Comparison of ENCODE assay signal across 2 cellular contexts in the genomic region with DNA sequence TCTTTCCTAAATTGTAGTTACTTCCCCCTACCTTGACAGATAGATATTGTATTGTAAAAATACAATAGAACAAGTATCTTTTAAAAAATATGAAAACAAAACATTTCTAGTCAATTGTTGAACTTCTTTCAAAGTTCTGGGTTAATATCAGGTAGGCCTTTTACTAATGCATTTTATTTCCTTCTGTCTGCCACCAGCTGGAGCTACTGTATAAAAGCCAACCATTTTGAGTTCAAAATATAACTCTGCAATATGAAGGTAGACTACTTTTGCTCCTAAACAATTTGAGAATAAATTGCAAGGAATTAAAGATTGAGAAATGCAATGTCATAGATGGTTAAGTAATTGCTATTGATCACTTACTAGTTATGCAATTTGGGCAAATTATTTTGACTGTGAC.
A peak's percentile ranks its signal among the peaks of the same experiment; 100 is the strongest.
TF ChIP-seq lines count a peak whose summit lies in the region.

No MANE protein-coding gene starts in this region.

TF ChIP-seq in A549, 52 proteins besides CTCF, POLR2A, EP300 and RAD21:
- TF ChIP-seq TFCP2L1 (CRISPR knock-in tag; IDR thresholded peaks at IDR 0.05) (no peak), RARB (CRISPR knock-in tag; IDR thresholded peaks at IDR 0.05) (no peak), CHD2 (IDR thresholded peaks at IDR 0.05; ENCODE audit: low read length, partially characterized antibody) (no peak), CBX8 (IDR thresholded peaks at IDR 0.05) (no peak), ZFP36 (IDR thresholded peaks at IDR 0.05; ENCODE audit: borderline replicate concordance, partially characterized antibody) (no peak), SMC3 (IDR thresholded peaks at IDR 0.05) (0 out of 3 replicates have a peak, but pooled peaks have one; percentile 16)
- TF ChIP-seq, protein P1, sequence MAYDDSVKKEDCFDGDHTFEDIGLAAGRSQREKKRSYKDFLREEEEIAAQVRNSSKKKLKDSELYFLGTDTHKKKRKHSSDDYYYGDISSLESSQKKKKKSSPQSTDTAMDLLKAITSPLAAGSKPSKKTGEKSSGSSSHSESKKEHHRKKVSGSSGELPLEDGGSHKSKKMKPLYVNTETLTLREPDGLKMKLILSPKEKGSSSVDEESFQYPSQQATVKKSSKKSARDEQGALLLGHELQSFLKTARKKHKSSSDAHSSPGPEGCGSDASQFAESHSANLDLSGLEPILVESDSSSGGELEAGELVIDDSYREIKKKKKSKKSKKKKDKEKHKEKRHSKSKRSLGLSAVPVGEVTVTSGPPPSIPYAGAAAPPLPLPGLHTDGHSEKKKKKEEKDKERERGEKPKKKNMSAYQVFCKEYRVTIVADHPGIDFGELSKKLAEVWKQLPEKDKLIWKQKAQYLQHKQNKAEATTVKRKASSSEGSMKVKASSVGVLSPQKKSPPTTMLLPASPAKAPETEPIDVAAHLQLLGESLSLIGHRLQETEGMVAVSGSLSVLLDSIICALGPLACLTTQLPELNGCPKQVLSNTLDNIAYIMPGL (CRISPR knock-in tag; IDR thresholded peaks at IDR 0.05; ENCODE audit: borderline replicate concordance): no peak
- TF ChIP-seq, protein P2, sequence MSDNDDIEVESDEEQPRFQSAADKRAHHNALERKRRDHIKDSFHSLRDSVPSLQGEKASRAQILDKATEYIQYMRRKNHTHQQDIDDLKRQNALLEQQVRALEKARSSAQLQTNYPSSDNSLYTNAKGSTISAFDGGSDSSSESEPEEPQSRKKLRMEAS (IDR thresholded peaks at IDR 0.05): no peak

TF ChIP-seq in HCT116, 20 proteins besides CTCF, POLR2A, EP300 and RAD21:
- TF ChIP-seq JUND (IDR thresholded peaks at IDR 0.05) (no peak), POLR2AphosphoS5 (IDR thresholded peaks at IDR 0.05; ENCODE audit: low read depth, low read length) (no peak), CEBPB (IDR thresholded peaks at IDR 0.05; ENCODE audit: low read depth) (no peak), ELF1 (IDR thresholded peaks at IDR 0.05; ENCODE audit: borderline replicate concordance, low read depth) (no peak), SIN3A (IDR thresholded peaks at IDR 0.05; ENCODE audit: low read depth) (no peak), TCF7L2 (IDR thresholded peaks at IDR 0.05; ENCODE audit: borderline replicate concordance, extremely low read depth, insufficient read depth, insufficient read length) (no peak), FOSL1 (IDR thresholded peaks at IDR 0.05; ENCODE audit: low read depth) (no peak), EGR1 (IDR thresholded peaks at IDR 0.05; ENCODE audit: low read depth) (no peak), YY1 (IDR thresholded peaks at IDR 0.05; ENCODE audit: extremely low read depth, insufficient replicate concordance, low read depth, low read length) (no peak), SRF (IDR thresholded peaks at IDR 0.05; ENCODE audit: low read depth) (no peak), EZH2 (IDR thresholded peaks at IDR 0.05) (no peak), ZNF274 (IDR thresholded peaks at IDR 0.05; ENCODE audit: low read depth, low read length) (no peak), CBX3 (IDR thresholded peaks at IDR 0.05; ENCODE audit: low read depth) (no peak), EZH2phosphoT487 (IDR thresholded peaks at IDR 0.05; ENCODE audit: borderline replicate concordance) (no peak), ZFX (IDR thresholded peaks at IDR 0.05) (no peak)
- TF ChIP-seq, protein P3, sequence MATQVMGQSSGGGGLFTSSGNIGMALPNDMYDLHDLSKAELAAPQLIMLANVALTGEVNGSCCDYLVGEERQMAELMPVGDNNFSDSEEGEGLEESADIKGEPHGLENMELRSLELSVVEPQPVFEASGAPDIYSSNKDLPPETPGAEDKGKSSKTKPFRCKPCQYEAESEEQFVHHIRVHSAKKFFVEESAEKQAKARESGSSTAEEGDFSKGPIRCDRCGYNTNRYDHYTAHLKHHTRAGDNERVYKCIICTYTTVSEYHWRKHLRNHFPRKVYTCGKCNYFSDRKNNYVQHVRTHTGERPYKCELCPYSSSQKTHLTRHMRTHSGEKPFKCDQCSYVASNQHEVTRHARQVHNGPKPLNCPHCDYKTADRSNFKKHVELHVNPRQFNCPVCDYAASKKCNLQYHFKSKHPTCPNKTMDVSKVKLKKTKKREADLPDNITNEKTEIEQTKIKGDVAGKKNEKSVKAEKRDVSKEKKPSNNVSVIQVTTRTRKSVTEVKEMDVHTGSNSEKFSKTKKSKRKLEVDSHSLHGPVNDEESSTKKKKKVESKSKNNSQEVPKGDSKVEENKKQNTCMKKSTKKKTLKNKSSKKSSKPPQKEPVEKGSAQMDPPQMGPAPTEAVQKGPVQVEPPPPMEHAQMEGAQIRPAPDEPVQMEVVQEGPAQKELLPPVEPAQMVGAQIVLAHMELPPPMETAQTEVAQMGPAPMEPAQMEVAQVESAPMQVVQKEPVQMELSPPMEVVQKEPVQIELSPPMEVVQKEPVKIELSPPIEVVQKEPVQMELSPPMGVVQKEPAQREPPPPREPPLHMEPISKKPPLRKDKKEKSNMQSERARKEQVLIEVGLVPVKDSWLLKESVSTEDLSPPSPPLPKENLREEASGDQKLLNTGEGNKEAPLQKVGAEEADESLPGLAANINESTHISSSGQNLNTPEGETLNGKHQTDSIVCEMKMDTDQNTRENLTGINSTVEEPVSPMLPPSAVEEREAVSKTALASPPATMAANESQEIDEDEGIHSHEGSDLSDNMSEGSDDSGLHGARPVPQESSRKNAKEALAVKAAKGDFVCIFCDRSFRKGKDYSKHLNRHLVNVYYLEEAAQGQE (IDR thresholded peaks at IDR 0.05; ENCODE audit: low read depth): no peak
- TF ChIP-seq, protein P2 (IDR thresholded peaks at IDR 0.05): no peak
- TF ChIP-seq, protein P4, sequence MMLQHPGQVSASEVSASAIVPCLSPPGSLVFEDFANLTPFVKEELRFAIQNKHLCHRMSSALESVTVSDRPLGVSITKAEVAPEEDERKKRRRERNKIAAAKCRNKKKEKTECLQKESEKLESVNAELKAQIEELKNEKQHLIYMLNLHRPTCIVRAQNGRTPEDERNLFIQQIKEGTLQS (IDR thresholded peaks at IDR 0.05): no peak
- TF ChIP-seq, protein P5, sequence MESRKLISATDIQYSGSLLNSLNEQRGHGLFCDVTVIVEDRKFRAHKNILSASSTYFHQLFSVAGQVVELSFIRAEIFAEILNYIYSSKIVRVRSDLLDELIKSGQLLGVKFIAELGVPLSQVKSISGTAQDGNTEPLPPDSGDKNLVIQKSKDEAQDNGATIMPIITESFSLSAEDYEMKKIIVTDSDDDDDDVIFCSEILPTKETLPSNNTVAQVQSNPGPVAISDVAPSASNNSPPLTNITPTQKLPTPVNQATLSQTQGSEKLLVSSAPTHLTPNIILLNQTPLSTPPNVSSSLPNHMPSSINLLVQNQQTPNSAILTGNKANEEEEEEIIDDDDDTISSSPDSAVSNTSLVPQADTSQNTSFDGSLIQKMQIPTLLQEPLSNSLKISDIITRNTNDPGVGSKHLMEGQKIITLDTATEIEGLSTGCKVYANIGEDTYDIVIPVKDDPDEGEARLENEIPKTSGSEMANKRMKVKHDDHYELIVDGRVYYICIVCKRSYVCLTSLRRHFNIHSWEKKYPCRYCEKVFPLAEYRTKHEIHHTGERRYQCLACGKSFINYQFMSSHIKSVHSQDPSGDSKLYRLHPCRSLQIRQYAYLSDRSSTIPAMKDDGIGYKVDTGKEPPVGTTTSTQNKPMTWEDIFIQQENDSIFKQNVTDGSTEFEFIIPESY (IDR thresholded peaks at IDR 0.05; ENCODE audit: extremely low read depth, insufficient replicate concordance, low read length): no peak
